Comparison of ENCODE assay signal across 17 cellular contexts in genomic region chr12:123850246-123851134, GRCh38.
DNase-seq lines count a peak whose midpoint lies in the region; ATAC-seq, FAIRE-seq and TF ChIP-seq lines count a peak whose summit lies in the region.
"Had no signal": no experiment of that assay in that cellular context is flagged by ENCODE, and none has a peak within 500 bp of the region (broad histone marks: within the 10 kb centered on the region; RNA-seq: fewer than 3 reads in every experiment).

No MANE protein-coding gene starts in this region.

- no peak for TF ChIP-seq EP300 in K562 (IDR thresholded peaks at IDR 0.05; ENCODE audit: low read length)

- H2BK12ac ChIP-seq in neuronal stem cell (ENCODE audit: low read length), result no peak overlapping the region

- no peaks in the 10 kb centered on the region for H3K4me1 Mint-ChIP-seq in endodermal cell
- H3K4me1 Mint-ChIP-seq: CD4-positive, alpha-beta memory T cell; GM23338 had no signal

- H3K27ac ChIP-seq in K562 (ENCODE audit: extremely low read depth, low read depth, low read length), result no peak overlapping the region
- no peak overlapping the region for H3K27ac ChIP-seq in endodermal cell (ENCODE audit: low read depth, low read length)
- no peak overlapping the region for H3K27ac ChIP-seq in neuronal stem cell (replicated peaks; ENCODE audit: low read length)
- no peak overlapping the region for H3K27ac ChIP-seq in left ventricle myocardium inferior (replicated peaks)

- no peak overlapping the region for H2AFZ ChIP-seq in K562 (ENCODE audit: low read depth, low read length)
- H2AFZ ChIP-seq in neuronal stem cell (ENCODE audit: low read length), result no peak overlapping the region
- H2AFZ ChIP-seq: GM23338 had no signal

- 8% methylated on average over 27 of the region's 34 CpGs for WGBS in K562 (ENCODE audit: insufficient coverage, low coverage, missing lambda C conversion rate)
- WGBS in endodermal cell (ENCODE audit: insufficient coverage in 1 of 2, insufficient read length in 1 of 2), 2 experiments, result 94% methylated on average over 26 to 34 of the region's 34 CpGs
- WGBS in neuronal stem cell (ENCODE audit: extremely low coverage in 2 of 2, insufficient read length in 2 of 2, insufficient replicate concordance in 1 of 2), 2 donors, result no CpG with 5 or more reads among the region's 34 CpGs

- H3K4me1 ChIP-seq in K562 (replicated peaks in 1 of 2; ENCODE audit: control insufficient read depth in 2 of 2, insufficient read depth in 2 of 2, low read length in 2 of 2), result peaks cover 6 to 8% of the 10 kb centered on the region in 2 experiments; a peak in 4 of 5 replicates
- no peaks in the 10 kb centered on the region for H3K4me1 ChIP-seq in endodermal cell (ENCODE audit: control insufficient read depth, insufficient read depth, low read length)
- H3K4me1 ChIP-seq in neuronal stem cell (ENCODE audit: control insufficient read depth in 2 of 2, insufficient read depth in 1 of 2, low read depth in 1 of 2, low read length in 2 of 2), result no peaks in the 10 kb centered on the region
- H3K4me1 ChIP-seq in left ventricle myocardium inferior, result no peaks in the 10 kb centered on the region
- H3K4me1 ChIP-seq: HAP-1 had no signal

- H2BK5ac ChIP-seq in neuronal stem cell (ENCODE audit: low read length), result no peak overlapping the region

- peak overlapping the region; percentile 18 for H3K23ac ChIP-seq in neuronal stem cell (ENCODE audit: low read depth, low read length, poor library complexity)

- peak overlapping the region; percentile 4 for H2BK120ac ChIP-seq in neuronal stem cell (ENCODE audit: low read depth, low read length)

- FAIRE-seq in K562 (lab: Jason Lieb, UNC), result no peak
- FAIRE-seq: GM12891, GM18507 had no signal

- no peaks in the 10 kb centered on the region for H4K20me1 ChIP-seq in K562 (replicated peaks; ENCODE audit: control insufficient read depth, insufficient read depth, low read length)

- H3K36me3 Mint-ChIP-seq in endodermal cell (ENCODE audit: low read depth), result no peaks in the 10 kb centered on the region
- H3K36me3 Mint-ChIP-seq: CD4-positive, alpha-beta memory T cell had no signal

- POLR2A ChIA-PET in K562 (lab: Yijun Ruan, JAX), result interaction anchor here (0.5 to 0.8 kb wide), 3 partner anchors 8 to 1095 kb away, joined by 3 to 5 read pairs (median 4); no protein-coding TSS in a partner anchor

- no peak overlapping the region for H3K4me3 Mint-ChIP-seq in endodermal cell
- H3K4me3 Mint-ChIP-seq: CD4-positive, alpha-beta memory T cell; GM23338 had no signal

- H3K79me1 ChIP-seq in neuronal stem cell (ENCODE audit: low read depth, low read length), result no peaks in the 10 kb centered on the region

- H3K27me3 ChIP-seq in K562 (ENCODE audit: control insufficient read depth in 2 of 2, insufficient read depth in 2 of 2, low read length in 2 of 2) (peaks cover 30 to 67% of the 10 kb centered on the region in 2 experiments), endodermal cell (ENCODE audit: control insufficient read depth, insufficient read depth, low read length, poor library complexity, severe bottlenecking) (no peaks in the 10 kb centered on the region), neuronal stem cell (ENCODE audit: control insufficient read depth in 3 of 3, insufficient read depth in 3 of 3, low read depth in 1 of 3, low read length in 3 of 3) (peaks cover 0 to 3% (median 0%) of the 10 kb centered on the region in 3 experiments), left ventricle myocardium inferior (ENCODE audit: low read depth) (peaks cover 39% of the 10 kb centered on the region)

- no peak overlapping the region for H3K18ac ChIP-seq in neuronal stem cell (ENCODE audit: low read length)

- intact Hi-C loops in K562 (cut with micrococcal nuclease) (no loop called here), left ventricle myocardium inferior (cut with micrococcal nuclease) (no loop called here)

- H3K4me3 ChIP-seq in K562 (no peak overlapping the region), endodermal cell (ENCODE audit: low read length) (no peak overlapping the region), neuronal stem cell (ENCODE audit: low read length in 2 of 2) (no peak overlapping the region), left ventricle myocardium inferior (no peak overlapping the region)
- H3K4me3 ChIP-seq: GM23338, HAP-1 had no signal

- H3K9ac ChIP-seq in K562 (ENCODE audit: insufficient read depth in 1 of 2, low read depth in 2 of 2, low read length in 2 of 2), result peak overlapping the region in 1 of 2 experiments; percentile 43; a peak in 1 of 4 replicates
- H3K9ac ChIP-seq in endodermal cell (ENCODE audit: extremely low read depth, low read length, poor library complexity, severe bottlenecking), result no peak overlapping the region
- H3K9ac ChIP-seq in neuronal stem cell (ENCODE audit: low read depth, low read length, poor library complexity), result no peak overlapping the region

- no peak overlapping the region for H3K27ac Mint-ChIP-seq in endodermal cell
- H3K27ac Mint-ChIP-seq: GM23338 had no signal

- H4K8ac ChIP-seq in neuronal stem cell (ENCODE audit: low read depth, low read length), result no peak overlapping the region

- DNase-seq in K562 (ENCODE audit: extremely low read depth in 1 of 4, low spot score in 3 of 4) (no peak), endodermal cell (peak; percentile 28), neuronal stem cell (ENCODE audit: low spot score) (no peak), left ventricle myocardium inferior (no peak), hippocampal formation (lab: John Stamatoyannopoulos, UW) (no peak)
- no peak for DNase-seq in stimulated activated CD4-positive, alpha-beta T cell treated with anti-CD3 and anti-CD28 coated beads, Interleukin-12 subunit alpha, Interleukin-12 subunit beta, amount 100 ng/mL, for 4 hours
- DNase-seq: C1 segment of cervical spinal cord; Calu3; CD4-positive, alpha-beta memory T cell; COR-L47; DMS53; DMS79 treated with DMSO at 0.1 percent for 48 hours; GF-D8 had no signal

- TF ChIP-seq POLR2A in K562 (conservative IDR thresholded peaks at IDR 0.05), result no peak

- no peaks in the 10 kb centered on the region for H3K9me3 ChIP-seq in K562 (replicated peaks; ENCODE audit: control insufficient read depth, insufficient read depth, low read depth, low read length)
- H3K9me3 ChIP-seq in endodermal cell (ENCODE audit: control insufficient read depth, low read length), result no peaks in the 10 kb centered on the region
- peaks cover 0 to 1% of the 10 kb centered on the region in 2 donors for H3K9me3 ChIP-seq in neuronal stem cell (replicated peaks in 1 of 2; ENCODE audit: control insufficient read depth in 2 of 2, insufficient read depth in 1 of 2, low read depth in 1 of 2, low read length in 2 of 2)
- H3K9me3 ChIP-seq in left ventricle myocardium inferior (replicated peaks), result no peaks in the 10 kb centered on the region
- H3K9me3 ChIP-seq: HAP-1 had no signal

- no peak for ATAC-seq in K562
- ATAC-seq: GM23338 had no signal

- no peak overlapping the region for H4K91ac ChIP-seq in neuronal stem cell (ENCODE audit: low read depth, low read length, poor library complexity)

- H3K9me1 ChIP-seq in K562 (ENCODE audit: control insufficient read depth, insufficient read depth, low read length), result no peaks in the 10 kb centered on the region

- no peaks in the 10 kb centered on the region for H3K79me2 ChIP-seq in K562 (ENCODE audit: control insufficient read depth, insufficient read depth, low read length)

- peak overlapping the region; percentile 51 for H2AK5ac ChIP-seq in neuronal stem cell (ENCODE audit: low read depth, low read length)

- in situ Hi-C loops in K562 (cut with MboI), result no loop called here

- no peak overlapping the region for H3K4ac ChIP-seq in neuronal stem cell (ENCODE audit: low read length)

- peaks cover 8% of the 10 kb centered on the region for H3K27me3 Mint-ChIP-seq in endodermal cell (ENCODE audit: insufficient read depth)

- H3K9me3 Mint-ChIP-seq in endodermal cell, result no peaks in the 10 kb centered on the region
- H3K9me3 Mint-ChIP-seq: CD4-positive, alpha-beta memory T cell; GM23338 had no signal

- H2BK15ac ChIP-seq in neuronal stem cell (ENCODE audit: low read length), result no peak overlapping the region

- CTCF ChIA-PET in K562 (lab: Yijun Ruan, JAX; ENCODE audit: low intra/inter-chr PET ratio), result no interaction called here

- H3K36me3 ChIP-seq in K562 (ENCODE audit: control insufficient read depth, insufficient read depth, low read length) (no peaks in the 10 kb centered on the region), endodermal cell (ENCODE audit: control insufficient read depth, insufficient read depth, low read length) (no peaks in the 10 kb centered on the region), neuronal stem cell (replicated peaks in 1 of 2; ENCODE audit: control insufficient read depth in 2 of 2, insufficient read depth in 2 of 2, low read length in 2 of 2) (no peaks in the 10 kb centered on the region), left ventricle myocardium inferior (no peaks in the 10 kb centered on the region)
- H3K36me3 ChIP-seq: HAP-1 had no signal

- TF ChIP-seq CTCF in K562 (IDR thresholded peaks at IDR 0.05 in 2 of 3, conservative IDR thresholded peaks at IDR 0.05 in 1 of 3; ENCODE audit: insufficient read depth in 2 of 3, low read depth in 1 of 3, low read length in 3 of 3) (no peak), endodermal cell (conservative IDR thresholded peaks at IDR 0.05) (no peak), left ventricle myocardium inferior (IDR thresholded peaks at IDR 0.05; ENCODE audit: borderline replicate concordance) (no peak)

- BruUV-seq in K562 (replicated peaks; lab: Mats Ljungman, UMichigan), result no TSS peak

- H3K4me2 ChIP-seq in K562 (ENCODE audit: insufficient read depth, low read length) (no peak overlapping the region), neuronal stem cell (ENCODE audit: insufficient read depth, low read length, poor library complexity, severe bottlenecking) (no peak overlapping the region)
- H3K4me2 ChIP-seq: GM23338 had no signal

- H3K14ac ChIP-seq in neuronal stem cell (ENCODE audit: low read length), result no peak overlapping the region

- no peak for TF ChIP-seq RAD21 in K562 (CRISPR knock-in tag; conservative IDR thresholded peaks at IDR 0.05 in 1 of 2, IDR thresholded peaks at IDR 0.05 in 1 of 2)

TF ChIP-seq in K562, 482 proteins besides CTCF, POLR2A, EP300 and RAD21:
- TF ChIP-seq CHD2 (IDR thresholded peaks at IDR 0.05; ENCODE audit: low read depth, low read length) (no peak), ZFP36 (IDR thresholded peaks at IDR 0.05; ENCODE audit: low read depth, low read length, partially characterized antibody) (peak; percentile 62), RBM25 (IDR thresholded peaks at IDR 0.05; ENCODE audit: low read depth, low read length, severe bottlenecking) (peak; percentile 57)
TF ChIP-seq in K562: peak in this region for 2.
